Comparison of ENCODE assay signal across 20 cellular contexts in genomic region chr10:131804551-131805295, GRCh38.
DNase-seq lines count a peak whose midpoint lies in the region; ATAC-seq and TF ChIP-seq lines count a peak whose summit lies in the region.
"Had no signal": no experiment of that assay in that cellular context is flagged by ENCODE, and none has a peak within 500 bp of the region (broad histone marks: within the 10 kb centered on the region; RNA-seq: fewer than 3 reads in every experiment).

No MANE protein-coding gene starts in this region.

- intact Hi-C loops in sigmoid colon (cut with DNase I): no loop called here
- intact Hi-C loops in activated CD8-positive, alpha-beta T cell treated with anti-CD3 and anti-CD28 coated beads for 36 hours (cut with micrococcal nuclease): no loop called here

- CTCF ChIA-PET in activated CD8-positive, alpha-beta T cell treated with anti-CD3 and anti-CD28 coated beads for 36 hours (lab: Charles Lee): interaction anchor here (1.7 kb wide), 1 partner anchor 19 kb away, joined by 4 read pairs; no protein-coding TSS in a partner anchor

- POLR2A ChIA-PET in activated CD8-positive, alpha-beta T cell treated with anti-CD3 and anti-CD28 coated beads for 36 hours (lab: Charles Lee): no interaction called here

- DNase-seq in H7 (peak; percentile 37), endodermal cell (peak; percentile 22), sigmoid colon (peak; percentile 53), cerebellar nuclear complex (lab: John Stamatoyannopoulos, UW) (no peak), caudate nucleus (lab: John Stamatoyannopoulos, UW) (no peak)
- no peak for DNase-seq in activated CD8-positive, alpha-beta T cell treated with anti-CD3 and anti-CD28 coated beads for 36 hours
- DNase-seq: CD4-positive, alpha-beta memory T cell; DND-41; KBM-7; NCI-H1092; NCI-H1436 treated with DMSO at 0.1 percent for 48 hours; NCI-H2029; NCI-H2227 treated with DMSO at 0.1 percent for 48 hours; NCI-H510A; NCI-H748 treated with DMSO at 0.1 percent for 48 hours had no signal

- ATAC-seq in activated CD8-positive, alpha-beta T cell treated with anti-CD3 and anti-CD28 coated beads for 36 hours: no peak
- ATAC-seq: GM12878, Panc1 had no signal

- H3K27me3 Mint-ChIP-seq in endodermal cell (ENCODE audit: insufficient read depth): peaks cover 8% of the 10 kb centered on the region
- no peaks in the 10 kb centered on the region for H3K27me3 Mint-ChIP-seq in activated CD8-positive, alpha-beta T cell treated with anti-CD3 and anti-CD28 coated beads for 36 hours

- peak overlapping the region in 8 of 11 experiments; percentile 12 to 72 (median 52); a peak in 15 of 22 replicates for H3K4me2 ChIP-seq in BLaER1 treated with 17β-estradiol and CSF1 and Interleukin-3, amounts not matched to agents 10 nM and 100 nM

- 92 to 98% methylated on average over 7 to 20 of the region's 20 CpGs for WGBS in endodermal cell (ENCODE audit: insufficient coverage in 1 of 2, insufficient read length in 1 of 2), 2 experiments
- WGBS in sigmoid colon, 2 donors: 88 to 89% methylated on average over 20 of the region's 20 CpGs

- no peak overlapping the region for H3K4me3 ChIP-seq in BLaER1 treated with 17β-estradiol and CSF1 and Interleukin-3, amounts not matched to agents 10 nM and 100 nM
- H3K4me3 ChIP-seq in H7 (ENCODE audit: insufficient read depth, low read depth, low read length) (no peak overlapping the region), endodermal cell (ENCODE audit: low read length) (no peak overlapping the region), sigmoid colon (no peak overlapping the region)
- H3K4me3 ChIP-seq: GM12878, HAP-1 had no signal

- H3K27me3 ChIP-seq in BLaER1 treated with 17β-estradiol and CSF1 and Interleukin-3, amounts not matched to agents 10 nM and 100 nM: no peaks in the 10 kb centered on the region
- no peaks in the 10 kb centered on the region for H3K27me3 ChIP-seq in H7 (ENCODE audit: control insufficient read depth, insufficient read depth, low read length)
- no peaks in the 10 kb centered on the region for H3K27me3 ChIP-seq in endodermal cell (ENCODE audit: control insufficient read depth, insufficient read depth, low read length, poor library complexity, severe bottlenecking)
- H3K27me3 ChIP-seq in sigmoid colon: peaks cover 0 to 4% (median 0%) of the 10 kb centered on the region in 3 donors

- peaks cover 5 to 12% (median 9%) of the 10 kb centered on the region in 11 experiments for H3K9me3 ChIP-seq in BLaER1 treated with 17β-estradiol and CSF1 and Interleukin-3, amounts not matched to agents 10 nM and 100 nM (replicated peaks in 1 of 11)
- H3K9me3 ChIP-seq in endodermal cell (ENCODE audit: control insufficient read depth, low read length) (peaks cover 1% of the 10 kb centered on the region), sigmoid colon (peaks cover 0 to 3% (median under 1%) of the 10 kb centered on the region in 4 donors)
- H3K9me3 ChIP-seq: HAP-1 had no signal

- H3K36me3 ChIP-seq in BLaER1 treated with 17β-estradiol and CSF1 and Interleukin-3, amounts not matched to agents 10 nM and 100 nM: no peaks in the 10 kb centered on the region
- H3K36me3 ChIP-seq in H7 (replicated peaks; ENCODE audit: control insufficient read depth, insufficient read depth, low read length) (no peaks in the 10 kb centered on the region), endodermal cell (ENCODE audit: control insufficient read depth, insufficient read depth, low read length) (no peaks in the 10 kb centered on the region), sigmoid colon (no peaks in the 10 kb centered on the region)
- H3K36me3 ChIP-seq: HAP-1 had no signal

- no peak overlapping the region for H3K27ac Mint-ChIP-seq in endodermal cell
- H3K27ac Mint-ChIP-seq in activated CD8-positive, alpha-beta T cell treated with anti-CD3 and anti-CD28 coated beads for 36 hours: no peak overlapping the region
- H3K27ac Mint-ChIP-seq: CD4-positive, alpha-beta memory T cell had no signal

- 0 out of 22 replicates have a peak, but pooled peaks cover 0 to 5% (median 0%) of the 10 kb centered on the region in 11 experiments for H4K20me1 ChIP-seq in BLaER1 treated with 17β-estradiol and CSF1 and Interleukin-3, amounts not matched to agents 10 nM and 100 nM

- TF ChIP-seq POLR2A in sigmoid colon (IDR thresholded peaks at IDR 0.05): no peak

- TF ChIP-seq EP300 in sigmoid colon (IDR thresholded peaks at IDR 0.05): no peak

- H3K4me3 Mint-ChIP-seq in endodermal cell: no peak overlapping the region
- H3K4me3 Mint-ChIP-seq in activated CD8-positive, alpha-beta T cell treated with anti-CD3 and anti-CD28 coated beads for 36 hours: no peak overlapping the region
- H3K4me3 Mint-ChIP-seq: CD4-positive, alpha-beta memory T cell had no signal

- H3K36me3 Mint-ChIP-seq in endodermal cell (ENCODE audit: low read depth): no peaks in the 10 kb centered on the region
- H3K36me3 Mint-ChIP-seq in activated CD8-positive, alpha-beta T cell treated with anti-CD3 and anti-CD28 coated beads for 36 hours (ENCODE audit: low read depth): no peaks in the 10 kb centered on the region
- H3K36me3 Mint-ChIP-seq: CD4-positive, alpha-beta memory T cell had no signal

- H3K9ac ChIP-seq in BLaER1 treated with 17β-estradiol and CSF1 and Interleukin-3, amounts not matched to agents 10 nM and 100 nM: no peak overlapping the region
- H3K9ac ChIP-seq in endodermal cell (ENCODE audit: extremely low read depth, low read length, poor library complexity, severe bottlenecking): no peak overlapping the region

- TF ChIP-seq CTCF in endodermal cell (conservative IDR thresholded peaks at IDR 0.05) (no peak), sigmoid colon (IDR thresholded peaks at IDR 0.05) (no peak)
- TF ChIP-seq CTCF in activated CD8-positive, alpha-beta T cell treated with anti-CD3 and anti-CD28 coated beads for 36 hours (IDR thresholded peaks at IDR 0.05): no peak

- H3K4me1 Mint-ChIP-seq in endodermal cell: peaks cover 5% of the 10 kb centered on the region
- H3K4me1 Mint-ChIP-seq in activated CD8-positive, alpha-beta T cell treated with anti-CD3 and anti-CD28 coated beads for 36 hours (ENCODE audit: low read depth): no peaks in the 10 kb centered on the region
- H3K4me1 Mint-ChIP-seq: CD4-positive, alpha-beta memory T cell had no signal

- peaks cover 0 to 24% (median 13%) of the 10 kb centered on the region in 10 experiments; a peak in 13 of 20 replicates for H3K4me1 ChIP-seq in BLaER1 treated with 17β-estradiol and CSF1 and Interleukin-3, amounts not matched to agents 10 nM and 100 nM
- H3K4me1 ChIP-seq in endodermal cell (ENCODE audit: control insufficient read depth, insufficient read depth, low read length) (peaks cover 3% of the 10 kb centered on the region), sigmoid colon (no peaks in the 10 kb centered on the region)
- H3K4me1 ChIP-seq: HAP-1 had no signal

- peaks cover 9% of the 10 kb centered on the region for H3K9me3 Mint-ChIP-seq in endodermal cell
- H3K9me3 Mint-ChIP-seq in activated CD8-positive, alpha-beta T cell treated with anti-CD3 and anti-CD28 coated beads for 36 hours: peaks cover 4% of the 10 kb centered on the region

- no peak overlapping the region for H3K27ac ChIP-seq in BLaER1 treated with 17β-estradiol and CSF1 and Interleukin-3, amounts not matched to agents 10 nM and 100 nM
- H3K27ac ChIP-seq in endodermal cell (ENCODE audit: low read depth, low read length) (no peak overlapping the region), sigmoid colon (no peak overlapping the region), caudate nucleus (ENCODE audit: low read depth, low read length) (no peak overlapping the region)
- H3K27ac ChIP-seq: HL-60 had no signal

Comparison
In these comparisons a context has a peak if more than half of its experiments do, and no peak if none do; other contexts are left out.
1. DNase-seq: peak in H7 (single experiment), endodermal cell (single experiment) and sigmoid colon (single experiment); none in cerebellar nuclear complex (0 of 2), caudate nucleus (0 of 61) and activated CD8-positive, alpha-beta T cell treated with anti-CD3 and anti-CD28 coated beads for 36 hours (single experiment).